Comparison of ENCODE assay signal across 8 cellular contexts in the genomic region with DNA sequence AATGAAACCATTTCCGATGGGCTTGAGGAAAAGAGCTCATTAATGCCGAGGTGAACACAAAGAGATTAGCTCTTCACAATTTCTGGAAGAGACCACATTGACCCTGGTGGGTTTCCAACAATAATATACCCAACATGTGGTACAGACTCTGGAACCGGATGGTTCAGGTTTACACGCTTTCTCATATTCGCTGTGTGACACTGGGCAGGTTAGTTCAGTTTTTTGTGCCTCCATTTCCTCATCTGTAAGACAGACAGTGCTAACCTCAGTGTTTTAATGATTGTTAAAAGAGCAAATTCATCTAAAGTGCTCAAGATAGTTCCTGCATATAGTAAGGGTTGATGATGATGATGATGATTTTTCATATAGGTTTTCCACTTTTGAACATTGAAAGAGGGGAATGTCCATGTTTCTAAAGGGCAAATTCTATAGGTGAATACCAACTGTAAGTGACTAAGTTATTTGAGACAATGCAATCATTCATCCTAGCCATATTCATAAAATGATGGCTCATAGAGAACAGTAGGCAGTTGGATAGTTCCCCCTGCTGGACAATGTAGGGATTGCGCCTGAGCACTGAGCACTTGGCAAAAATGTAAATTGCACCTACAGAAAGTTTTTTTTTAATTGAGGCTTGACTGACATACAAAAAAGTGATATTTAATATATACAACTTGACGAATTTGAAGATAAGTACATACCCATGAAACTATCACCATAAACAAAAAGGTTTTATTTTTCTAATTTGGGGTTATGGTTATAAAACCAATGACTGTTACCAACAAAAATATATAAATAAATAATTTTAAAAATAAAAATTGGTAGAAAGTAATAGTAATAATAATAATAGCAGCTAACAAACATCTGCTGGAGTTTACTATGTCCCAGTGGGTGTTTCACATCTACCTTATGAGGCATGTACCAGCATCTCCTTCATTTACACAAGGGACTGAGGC. TPM values are rescaled to one million over a fixed set of nuclear protein-coding genes. Genes with fewer than 3 reads are reported as not detected.
DNase-seq lines count a peak whose midpoint lies in the region; ATAC-seq and TF ChIP-seq lines count a peak whose summit lies in the region.

No MANE protein-coding gene starts in this region.

- peaks cover 8% of the 10 kb centered on the region for H3K36me3 ChIP-seq in NT2/D1 (ENCODE audit: insufficient read depth, insufficient read length, low read length)
- peaks cover 6% of the 10 kb centered on the region for H3K36me3 ChIP-seq in endodermal cell (ENCODE audit: control insufficient read depth, insufficient read depth, low read length)

- peak; percentile 64 for DNase-seq in HK-2 (ENCODE audit: unreplicated experiment)
- DNase-seq in NT2/D1 (ENCODE audit: low read depth, low spot score), result peak; percentile 28
- peak; percentile 54 to 64 for DNase-seq in activated CD8-positive, alpha-beta memory T cell treated with anti-CD3 and anti-CD28 coated beads for 4 hours (ENCODE audit: low read depth in 2 of 2)
- DNase-seq in endodermal cell, result peak; percentile 86
- DNase-seq in naive B cell, result peak; percentile 59
- DNase-seq in stimulated activated CD8-positive, alpha-beta memory T cell treated with anti-CD3 and anti-CD28 coated beads, Interleukin-7, amount 100 ng/mL, for 48 hours (ENCODE audit: extremely low read depth in 1 of 2, low read depth in 1 of 2), result peak; percentile 41 to 53

- H3K9me3 Mint-ChIP-seq in endodermal cell (no peaks in the 10 kb centered on the region), naive B cell (no peaks in the 10 kb centered on the region)

- H3K36me3 Mint-ChIP-seq in endodermal cell (ENCODE audit: low read depth) (no peaks in the 10 kb centered on the region), naive B cell (no peaks in the 10 kb centered on the region)

- ATAC-seq in naive B cell (ENCODE audit: low read depth in 2 of 2) (peak; percentile 40 to 56), HG03135 (IDR thresholded peaks at IDR 0.05; ENCODE audit: unreplicated experiment) (no peak)

- H3K4me1 Mint-ChIP-seq in endodermal cell (peaks cover 18% of the 10 kb centered on the region), naive B cell (peaks cover 8 to 22% (median 17%) of the 10 kb centered on the region in 3 donors)

- no peak overlapping the region for H3K9ac ChIP-seq in NT2/D1 (ENCODE audit: insufficient read length, low read depth)
- H3K9ac ChIP-seq in endodermal cell (ENCODE audit: extremely low read depth, low read length, poor library complexity, severe bottlenecking), result no peak overlapping the region

- no peak overlapping the region for H3K4me3 ChIP-seq in NT2/D1 (ENCODE audit: insufficient read length, low read depth)
- peak overlapping the region; percentile 86 for H3K4me3 ChIP-seq in endodermal cell (ENCODE audit: low read length)

- H3K9me3 ChIP-seq in NT2/D1 (ENCODE audit: insufficient read depth, low read length), result no peaks in the 10 kb centered on the region
- H3K9me3 ChIP-seq in endodermal cell (ENCODE audit: control insufficient read depth, low read length), result no peaks in the 10 kb centered on the region

- H3K4me1 ChIP-seq in NT2/D1 (ENCODE audit: insufficient read depth, insufficient read length) (no peaks in the 10 kb centered on the region), endodermal cell (ENCODE audit: control insufficient read depth, insufficient read depth, low read length) (no peaks in the 10 kb centered on the region)

- TF ChIP-seq CTCF in GM12873 (IDR thresholded peaks at IDR 0.05; ENCODE audit: insufficient read depth, low read depth, low read length, missing control alignments) (peak; percentile 91), endodermal cell (conservative IDR thresholded peaks at IDR 0.05) (peak; percentile 99)

- H3K27me3 ChIP-seq in NT2/D1 (ENCODE audit: insufficient read depth, insufficient read length) (peaks cover 17% of the 10 kb centered on the region), endodermal cell (ENCODE audit: control insufficient read depth, insufficient read depth, low read length, poor library complexity, severe bottlenecking) (no peaks in the 10 kb centered on the region)

- H3K27ac Mint-ChIP-seq in endodermal cell (no peak overlapping the region), naive B cell (no peak overlapping the region)

- 70 to 91% methylated on average over 5 to 6 of the region's 7 CpGs for WGBS in endodermal cell (ENCODE audit: insufficient coverage in 1 of 2, insufficient read length in 1 of 2), 2 experiments

- H3K27ac ChIP-seq in endodermal cell (ENCODE audit: low read depth, low read length), result no peak overlapping the region

- H3K27me3 Mint-ChIP-seq in endodermal cell (ENCODE audit: insufficient read depth), result no peaks in the 10 kb centered on the region
- peaks cover 47 to 60% (median 60%) of the 10 kb centered on the region in 3 donors for H3K27me3 Mint-ChIP-seq in naive B cell

- H3K4me3 Mint-ChIP-seq in endodermal cell (no peak overlapping the region), naive B cell (peak overlapping the region in 1 of 8 donors; percentile 69)

RNA-seq across cellular contexts. Expression of a gene that starts 2.1 kb away (rescaled TPM):
- total RNA-seq in endodermal cell, result 100 to 1,000 TPM in 1 of 2 donors, 10 to 100 TPM in 1; 85.4 to 120 TPM
- polyA plus RNA-seq in endodermal cell (2013, experiment 1 of 2), result 32.2 TPM
- polyA plus RNA-seq in endodermal cell (2013, experiment 2 of 2), result 33.7 TPM
- polyA plus RNA-seq in naive B cell (ENCODE audit: low read depth in 6 of 6), result under 1 TPM in 3 of 6 donors, not detected in 3; 0.08 to 0.27 (median 0.13) TPM

RNA-seq across cellular contexts. Expression of a gene that starts 52.4 kb away (rescaled TPM):
- 10 to 100 TPM; 10.9 to 14.3 TPM for total RNA-seq in endodermal cell
- polyA plus RNA-seq in endodermal cell (2013, experiment 1 of 2), result 1.6 TPM
- 1.7 TPM for polyA plus RNA-seq in endodermal cell (2013, experiment 2 of 2)
- polyA plus RNA-seq in naive B cell (ENCODE audit: low read depth in 6 of 6), result not detected

Comparison
In these comparisons a context has a peak if more than half of its experiments do, and no peak if none do; other contexts are left out.
1. DNase-seq: peak in every context shown above with its lines; median percentile 86 in endodermal cell; 64 in HK-2; 59 in activated CD8-positive, alpha-beta memory T cell treated with anti-CD3 and anti-CD28 coated beads for 4 hours; 59 in naive B cell; 47 in stimulated activated CD8-positive, alpha-beta memory T cell treated with anti-CD3 and anti-CD28 coated beads, Interleukin-7, amount 100 ng/mL, for 48 hours; 28 in NT2/D1.